25 cellular contexts compared by ENCODE assay signal in the genomic region with DNA sequence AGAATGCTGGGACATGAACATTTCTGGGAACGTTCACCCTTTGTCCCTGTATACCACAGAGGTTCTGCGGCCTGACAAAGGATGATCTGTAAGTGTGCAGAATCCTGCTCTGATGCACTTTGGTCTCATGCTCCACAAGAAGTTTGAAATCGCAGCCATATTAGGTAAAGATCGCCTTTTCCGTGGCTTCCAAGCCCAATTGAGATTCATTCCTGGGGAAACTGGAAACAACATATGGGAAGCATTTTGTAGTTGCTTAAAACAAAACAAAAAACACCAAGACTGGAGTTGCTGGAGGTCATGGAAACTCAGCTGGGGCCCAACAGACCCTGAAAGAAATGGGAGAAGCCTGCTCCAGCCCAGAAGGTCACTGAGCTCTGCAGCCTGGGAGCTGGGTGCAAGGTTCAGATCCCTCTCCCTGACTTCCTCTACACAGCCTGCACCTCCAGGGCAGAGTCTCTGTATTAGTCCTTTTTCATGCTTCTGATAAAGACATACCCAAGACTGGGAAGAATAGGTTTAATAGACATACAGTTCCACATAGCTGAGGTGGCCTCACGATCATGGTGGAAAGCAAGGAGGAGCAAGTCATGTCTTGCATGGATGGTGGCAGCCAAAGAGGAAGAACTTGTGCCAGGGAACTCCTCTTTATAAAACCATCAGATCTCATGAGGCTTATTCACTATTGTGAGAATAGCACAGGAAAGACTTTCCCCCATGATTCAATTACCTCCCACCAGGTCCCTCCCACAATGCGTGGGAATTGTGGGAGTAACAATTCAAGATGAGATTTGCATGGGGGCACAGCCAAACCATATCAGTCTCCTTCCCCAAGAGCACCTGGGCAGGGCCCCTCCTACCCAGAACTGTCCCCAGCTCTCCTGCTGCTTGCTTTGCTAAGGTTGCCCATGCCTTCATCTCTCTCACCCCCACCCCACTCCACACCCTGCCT.
"Had no signal": no experiment of that assay in that cellular context is flagged by ENCODE, and none has a peak within 500 bp of the region (broad histone marks: within the 10 kb centered on the region; RNA-seq: fewer than 3 reads in every experiment).

No MANE protein-coding gene starts in this region.

- H3K36me3 ChIP-seq: brain microvascular endothelial cell, esophagus squamous epithelium, left ventricle myocardium inferior, stomach, thyroid gland, upper lobe of right lung had no signal

- H3K27me3 ChIP-seq: brain microvascular endothelial cell, esophagus squamous epithelium, stomach, thyroid gland, upper lobe of right lung had no signal

- ATAC-seq: right cardiac atrium, upper lobe of right lung had no signal

- H3K4me3 ChIP-seq: esophagus squamous epithelium, left ventricle myocardium inferior, lung, mucosa of descending colon, stomach, thyroid gland, upper lobe of right lung had no signal

- H3K27ac ChIP-seq: brain microvascular endothelial cell, esophagus squamous epithelium, left ventricle myocardium inferior, stomach, thyroid gland, upper lobe of right lung had no signal

- DNase-seq: activated CD4-positive, alpha-beta memory T cell treated with anti-CD3 and anti-CD28 coated beads, Interleukin-2, amount 10 ng/mL, durations not matched to agents 7 days and 5 days; activated CD4-positive, alpha-beta T cell treated with anti-CD3 and anti-CD28 coated beads for 1 hour; activated CD4-positive, alpha-beta T cell treated with anti-CD3 and anti-CD28 coated beads, Interleukin-2, amount 10 ng/mL, durations not matched to agents 7 days and 5 days; activated CD8-positive, alpha-beta memory T cell treated with anti-CD3 and anti-CD28 coated beads, Interleukin-2, amount 50 U/mL, for 48 hours; activated gamma-delta T cell treated with Interleukin-2 at 50 U/mL for 16 hours; activated naive CD4-positive, alpha-beta T cell treated with anti-CD3 and anti-CD28 coated beads, Interleukin-2, amount 50 U/mL, for 16 hours; activated T-cell treated with anti-CD3 and anti-CD28 coated beads, Interleukin-2, amount 50 U/mL, for 24 hours; amniotic stem cell; brain microvascular endothelial cell; cortex of kidney; endodermal cell; esophagus squamous epithelium; islet precursor cell; left ventricle myocardium inferior; mucosa of descending colon; posterior cingulate gyrus; right cardiac atrium; stimulated activated CD4-positive, alpha-beta T cell treated with anti-CD3 and anti-CD28 coated beads, Interleukin-2, amount 100 ng/mL, for 48 hours; stomach; T-helper 2 cell; thyroid gland; upper lobe of right lung had no signal

- H3K4me1 ChIP-seq: left ventricle myocardium inferior, stomach, thyroid gland, upper lobe of right lung had no signal

- H3K9me3 ChIP-seq: mucosa of descending colon, thyroid gland, upper lobe of right lung had no signal

- FAIRE-seq: astrocyte, frontal cortex had no signal
